ENCODE assay signal across 16 cellular contexts in genomic region chr7:98163704-98164478, GRCh38. TPM values are rescaled to one million over a fixed set of nuclear protein-coding genes. Genes with fewer than 3 reads are reported as not detected.
DNase-seq lines count a peak whose midpoint lies in the region; TF ChIP-seq lines count a peak whose summit lies in the region.
"Had no signal": no experiment of that assay in that cellular context is flagged by ENCODE, and none has a peak within 500 bp of the region (broad histone marks: within the 10 kb centered on the region; RNA-seq: fewer than 3 reads in every experiment).

No MANE protein-coding gene starts in this region.

- TF ChIP-seq POLR2A in Peyer's patch (IDR thresholded peaks at IDR 0.05) (no peak), prostate gland (IDR thresholded peaks at IDR 0.05) (no peak)

- H3K4me3 ChIP-seq in Peyer's patch: no peak overlapping the region
- H3K4me3 ChIP-seq in fibroblast of pulmonary artery (replicated peaks; ENCODE audit: low read depth, low read length): no peak overlapping the region
- no peak overlapping the region for H3K4me3 ChIP-seq in prostate gland
- H3K4me3 ChIP-seq: thoracic aorta had no signal

- peaks cover 0 to 5% (median 0%) of the 10 kb centered on the region in 4 donors for H3K4me1 ChIP-seq in Peyer's patch
- no peaks in the 10 kb centered on the region for H3K4me1 ChIP-seq in prostate gland (replicated peaks)

- 22% methylated on average over 16 of the region's 16 CpGs for WGBS in prostate gland

- TF ChIP-seq CTCF in Peyer's patch (IDR thresholded peaks at IDR 0.05) (no peak), fibroblast of pulmonary artery (IDR thresholded peaks at IDR 0.05; ENCODE audit: low read length, missing control alignments) (no peak), prostate gland (IDR thresholded peaks at IDR 0.05) (no peak)

- peaks cover 0 to 13% (median 0%) of the 10 kb centered on the region in 3 donors for H3K36me3 ChIP-seq in Peyer's patch
- H3K36me3 ChIP-seq in prostate gland: no peaks in the 10 kb centered on the region

- H3K27me3 ChIP-seq in Peyer's patch (no peaks in the 10 kb centered on the region), prostate gland (replicated peaks; ENCODE audit: insufficient read depth) (no peaks in the 10 kb centered on the region)

- in situ Hi-C loops in Caki2 (cut with HindIII; ENCODE audit: low pct_unique_long_range_greater_than_20kb, low sequenced_read_pairs): no loop called here

- peak; percentile 82 for DNase-seq in Caki2 (ENCODE audit: low read depth)
- peak in 2 of 3 donors; percentile 63 to 84 for DNase-seq in Peyer's patch
- peak; percentile 44 for DNase-seq in fibroblast of pulmonary artery (ENCODE audit: low read depth)
- peak; percentile 47 for DNase-seq in prostate gland (ENCODE audit: low spot score)
- no peak for DNase-seq in NCI-H510A treated with DMSO at 0.1 percent for 48 hours (lab: John Stamatoyannopoulos, UW)
- DNase-seq in stimulated activated CD4-positive, alpha-beta T cell treated with anti-CD3 and anti-CD28 coated beads, Interleukin-1b, Interleukin-23, amount 100 ng/mL, for 48 hours: no peak
- DNase-seq in UCSD-AML1 (lab: John Stamatoyannopoulos, UW; ENCODE audit: unreplicated experiment): no peak
- DNase-seq in activated T-cell treated with anti-CD3 and anti-CD28 coated beads, Interleukin-2, amount 50 U/mL, for 48 hours: no peak
- DNase-seq: activated T-cell treated with anti-CD3 and anti-CD28 coated beads, Interleukin-2, amount 50 U/mL, for 1 hour; aorta; CD4-positive, alpha-beta T cell; left cardiac atrium; NCI-H2081; WERI-Rb-1 had no signal

- H3K27ac ChIP-seq in Peyer's patch (peak overlapping the region in 2 of 4 donors; percentile 51 to 83), prostate gland (peak overlapping the region in 1 of 2 donors; percentile 18)
- H3K27ac ChIP-seq: WERI-Rb-1 had no signal

- H3K9me3 ChIP-seq in Peyer's patch: no peaks in the 10 kb centered on the region
- H3K9me3 ChIP-seq in prostate gland: no peaks in the 10 kb centered on the region
- H3K9me3 ChIP-seq: thoracic aorta had no signal

- intact Hi-C loops in prostate gland (cut with DNase I): no loop called here

RNA-seq across cellular contexts. Expression of gene BHLHA15, which starts 47.3 kb away (rescaled TPM):
- total RNA-seq in Caki2 (2014; rRNA removed; shearing (Covaris generic); ENCODE audit: low replicate concordance): not detected in 2 replicates
- total RNA-seq in Peyer's patch (1 to 10 TPM in 2 of 4 donors, not detected in 2; 1.6 to 9.9 TPM), prostate gland (10 to 100 TPM; 24.6 to 90.9 TPM)
- total RNA-seq: aorta; CD4-positive, alpha-beta T cell; osteocyte; thoracic aorta had no signal

RNA-seq across cellular contexts. Expression of gene LMTK2, which starts 57.2 kb away (rescaled TPM):
- 14.7 and 16.8 TPM in 2 replicates for total RNA-seq in Caki2 (2014; rRNA removed; shearing (Covaris generic); ENCODE audit: low replicate concordance)
- 10 to 100 TPM; 23.1 to 54.0 (median 51.4) TPM for total RNA-seq in Peyer's patch
- 10 to 100 TPM; 22.2 to 37.4 TPM for total RNA-seq in prostate gland

Comparison
In these comparisons a context has a peak if more than half of its experiments do, and no peak if none do; other contexts are left out.
1. DNase-seq: peak in Caki2 (single experiment), Peyer's patch (2 of 3), fibroblast of pulmonary artery (single experiment) and prostate gland (single experiment); none in NCI-H510A treated with DMSO at 0.1 percent for 48 hours (single experiment), stimulated activated CD4-positive, alpha-beta T cell treated with anti-CD3 and anti-CD28 coated beads, Interleukin-1b, Interleukin-23, amount 100 ng/mL, for 48 hours (single experiment), UCSD-AML1 (single experiment) and activated T-cell treated with anti-CD3 and anti-CD28 coated beads, Interleukin-2, amount 50 U/mL, for 48 hours (0 of 2).